1 cellular context compared by ENCODE assay signal in genomic region chr19:10830941-10831779, GRCh38.
TF ChIP-seq lines count a peak whose summit lies in the region.

No MANE protein-coding gene starts in this region.

TF ChIP-seq in HepG2, 621 proteins besides CTCF, POLR2A, EP300 and RAD21:
- peak; percentile 9; the same call in 1 of the 2 replicates for TF ChIP-seq POLR2G (IDR thresholded peaks at IDR 0.05; ENCODE audit: low read depth, low read length)
- peak; percentile 49; the same call in 1 of the 2 replicates for TF ChIP-seq RBFOX2 (IDR thresholded peaks at IDR 0.05; ENCODE audit: low read depth, low read length)
- no peak for TF ChIP-seq ISL2 (CRISPR knock-in tag; IDR thresholded peaks at IDR 0.05)
- TF ChIP-seq AGO2 (optimal IDR thresholded peaks at IDR 0.05; ENCODE audit: low read depth, low read length), result peak; percentile 92
- TF ChIP-seq MXD4 (CRISPR knock-in tag; IDR thresholded peaks at IDR 0.05), result no peak
